In genomic region chr3:135267487-135267886, GRCh38 we compare ENCODE assay signal across 9 cellular contexts.
"Had no signal": no experiment of that assay in that cellular context is flagged by ENCODE, and none has a peak within 500 bp of the region (broad histone marks: within the 10 kb centered on the region; RNA-seq: fewer than 3 reads in every experiment).

No MANE protein-coding gene starts in this region.

- H3K36me3 ChIP-seq: HAP-1 had no signal

- H3K9me3 ChIP-seq: HAP-1 had no signal

- DNase-seq: GM23248, GOT3, H7, H9, HCEC 1CT, HFFc6 had no signal

- H3K4me3 ChIP-seq: GM23248, GM23338, HAP-1 had no signal

- ATAC-seq: GM23338, HCT116 had no signal

- H3K4me3 Mint-ChIP-seq: GM23338, H9, HFFc6 had no signal

- H3K27ac ChIP-seq: GM23248 had no signal

- H3K4me1 ChIP-seq: HAP-1 had no signal

- H3K9me3 Mint-ChIP-seq: GM23338, H9 had no signal

- H3K27ac Mint-ChIP-seq: GM23338, H9, HFFc6 had no signal
